In the genomic region with DNA sequence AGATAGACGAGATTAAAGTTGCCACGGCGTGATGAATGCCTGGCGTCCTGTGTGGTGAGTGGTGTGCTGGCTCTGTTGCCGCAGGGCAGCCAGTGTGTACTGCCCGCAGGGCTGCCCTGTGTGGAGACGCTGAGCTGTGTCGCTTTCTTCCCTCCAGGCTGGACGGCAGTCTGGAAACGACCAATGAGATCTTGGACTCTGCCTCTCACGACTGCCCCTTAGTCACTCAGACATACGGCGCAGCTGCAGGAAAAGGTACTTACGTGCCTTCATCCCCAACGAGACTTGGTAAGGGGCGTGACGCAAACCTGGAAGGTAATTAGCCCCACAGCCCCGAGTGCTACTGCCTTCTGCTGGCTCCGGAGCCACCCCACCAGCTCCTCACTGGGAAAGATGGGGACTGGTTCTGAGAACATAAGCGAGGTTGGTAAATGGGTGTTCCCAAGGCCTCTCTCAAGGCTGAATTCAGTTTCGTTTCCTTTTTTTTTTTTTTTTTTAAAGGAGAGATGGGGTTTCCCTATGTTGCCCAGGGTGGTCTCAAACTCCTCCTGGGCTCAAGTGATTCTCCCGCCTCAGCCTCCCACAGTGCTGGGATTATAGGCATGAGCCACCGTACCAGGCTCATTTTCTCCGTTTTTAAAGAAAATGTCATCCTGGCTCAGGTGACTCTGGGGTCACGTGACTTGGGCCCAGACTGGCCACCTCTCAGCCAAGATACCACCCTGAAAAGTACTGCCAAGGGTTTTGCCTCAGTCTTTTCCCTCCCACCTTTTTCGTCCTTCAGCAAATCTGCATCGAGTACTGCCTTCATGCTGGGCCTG, we compare ENCODE assay signal across 1 cellular context.
TF ChIP-seq lines count a peak whose summit lies in the region.

No MANE protein-coding gene starts in this region.

TF ChIP-seq in GM12878, 131 proteins besides CTCF, POLR2A, EP300 and RAD21 (continued from another document and continues in another):
- TF ChIP-seq, protein P1, sequence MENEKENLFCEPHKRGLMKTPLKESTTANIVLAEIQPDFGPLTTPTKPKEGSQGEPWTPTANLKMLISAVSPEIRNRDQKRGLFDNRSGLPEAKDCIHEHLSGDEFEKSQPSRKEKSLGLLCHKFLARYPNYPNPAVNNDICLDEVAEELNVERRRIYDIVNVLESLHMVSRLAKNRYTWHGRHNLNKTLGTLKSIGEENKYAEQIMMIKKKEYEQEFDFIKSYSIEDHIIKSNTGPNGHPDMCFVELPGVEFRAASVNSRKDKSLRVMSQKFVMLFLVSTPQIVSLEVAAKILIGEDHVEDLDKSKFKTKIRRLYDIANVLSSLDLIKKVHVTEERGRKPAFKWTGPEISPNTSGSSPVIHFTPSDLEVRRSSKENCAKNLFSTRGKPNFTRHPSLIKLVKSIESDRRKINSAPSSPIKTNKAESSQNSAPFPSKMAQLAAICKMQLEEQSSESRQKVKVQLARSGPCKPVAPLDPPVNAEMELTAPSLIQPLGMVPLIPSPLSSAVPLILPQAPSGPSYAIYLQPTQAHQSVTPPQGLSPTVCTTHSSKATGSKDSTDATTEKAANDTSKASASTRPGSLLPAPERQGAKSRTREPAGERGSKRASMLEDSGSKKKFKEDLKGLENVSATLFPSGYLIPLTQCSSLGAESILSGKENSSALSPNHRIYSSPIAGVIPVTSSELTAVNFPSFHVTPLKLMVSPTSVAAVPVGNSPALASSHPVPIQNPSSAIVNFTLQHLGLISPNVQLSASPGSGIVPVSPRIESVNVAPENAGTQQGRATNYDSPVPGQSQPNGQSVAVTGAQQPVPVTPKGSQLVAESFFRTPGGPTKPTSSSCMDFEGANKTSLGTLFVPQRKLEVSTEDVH (IDR thresholded peaks at IDR 0.05; ENCODE audit: low read depth, partially characterized antibody), result no peak
- TF ChIP-seq BMI1 (IDR thresholded peaks at IDR 0.05; ENCODE audit: borderline replicate concordance) (no peak), HDAC6 (IDR thresholded peaks at IDR 0.05; ENCODE audit: unreplicated experiment) (no peak), BHLHE40 (IDR thresholded peaks at IDR 0.05; ENCODE audit: borderline replicate concordance in 1 of 2, low read depth in 2 of 2, low read length in 1 of 2) (peak; percentile 65 to 92), JUND (IDR thresholded peaks at IDR 0.05; ENCODE audit: low read depth, low read length) (no peak), CBX3 (IDR thresholded peaks at IDR 0.05; ENCODE audit: borderline replicate concordance, low read depth) (no peak), ZNF274 (IDR thresholded peaks at IDR 0.05; ENCODE audit: insufficient read depth, insufficient read length) (no peak), MYB (IDR thresholded peaks at IDR 0.05; ENCODE audit: borderline replicate concordance, low read depth, low read length) (no peak), POLR2AphosphoS2 (IDR thresholded peaks at IDR 0.05; ENCODE audit: low read depth, low read length) (no peak), ZBED1 (IDR thresholded peaks at IDR 0.05; ENCODE audit: borderline replicate concordance) (no peak), POLR2AphosphoS5 (IDR thresholded peaks at IDR 0.05; ENCODE audit: low read length) (no peak), IKZF2 (IDR thresholded peaks at IDR 0.05) (peak; percentile 18 to 20; a peak in 3 of 4 replicates), SPI1 (IDR thresholded peaks at IDR 0.05; ENCODE audit: borderline replicate concordance, insufficient read depth, low read depth, low read length) (peak; percentile 68), RBBP5 (conservative IDR thresholded peaks at IDR 0.05) (no peak), ZZZ3 (IDR thresholded peaks at IDR 0.05; ENCODE audit: control insufficient read depth, insufficient read length, low read depth) (no peak), CEBPB (IDR thresholded peaks at IDR 0.05; ENCODE audit: borderline replicate concordance in 1 of 2, low read depth in 2 of 2, low read length in 2 of 2) (no peak), CBX5 (IDR thresholded peaks at IDR 0.05; ENCODE audit: low read depth) (no peak), FOS (IDR thresholded peaks at IDR 0.05; ENCODE audit: borderline replicate concordance, extremely low read depth, insufficient read length) (no peak), MEF2A (IDR thresholded peaks at IDR 0.05; ENCODE audit: insufficient read depth, low read depth, low read length) (no peak)
- TF ChIP-seq, protein P2, sequence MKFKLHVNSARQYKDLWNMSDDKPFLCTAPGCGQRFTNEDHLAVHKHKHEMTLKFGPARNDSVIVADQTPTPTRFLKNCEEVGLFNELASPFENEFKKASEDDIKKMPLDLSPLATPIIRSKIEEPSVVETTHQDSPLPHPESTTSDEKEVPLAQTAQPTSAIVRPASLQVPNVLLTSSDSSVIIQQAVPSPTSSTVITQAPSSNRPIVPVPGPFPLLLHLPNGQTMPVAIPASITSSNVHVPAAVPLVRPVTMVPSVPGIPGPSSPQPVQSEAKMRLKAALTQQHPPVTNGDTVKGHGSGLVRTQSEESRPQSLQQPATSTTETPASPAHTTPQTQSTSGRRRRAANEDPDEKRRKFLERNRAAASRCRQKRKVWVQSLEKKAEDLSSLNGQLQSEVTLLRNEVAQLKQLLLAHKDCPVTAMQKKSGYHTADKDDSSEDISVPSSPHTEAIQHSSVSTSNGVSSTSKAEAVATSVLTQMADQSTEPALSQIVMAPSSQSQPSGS (IDR thresholded peaks at IDR 0.05; ENCODE audit: low read length), result no peak
- TF ChIP-seq, protein P3, sequence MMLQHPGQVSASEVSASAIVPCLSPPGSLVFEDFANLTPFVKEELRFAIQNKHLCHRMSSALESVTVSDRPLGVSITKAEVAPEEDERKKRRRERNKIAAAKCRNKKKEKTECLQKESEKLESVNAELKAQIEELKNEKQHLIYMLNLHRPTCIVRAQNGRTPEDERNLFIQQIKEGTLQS (IDR thresholded peaks at IDR 0.05; ENCODE audit: borderline replicate concordance, extremely low read depth, low read depth, low read length), result peak; percentile 46; the same call in 1 of the 2 replicates
- TF ChIP-seq, protein P4, sequence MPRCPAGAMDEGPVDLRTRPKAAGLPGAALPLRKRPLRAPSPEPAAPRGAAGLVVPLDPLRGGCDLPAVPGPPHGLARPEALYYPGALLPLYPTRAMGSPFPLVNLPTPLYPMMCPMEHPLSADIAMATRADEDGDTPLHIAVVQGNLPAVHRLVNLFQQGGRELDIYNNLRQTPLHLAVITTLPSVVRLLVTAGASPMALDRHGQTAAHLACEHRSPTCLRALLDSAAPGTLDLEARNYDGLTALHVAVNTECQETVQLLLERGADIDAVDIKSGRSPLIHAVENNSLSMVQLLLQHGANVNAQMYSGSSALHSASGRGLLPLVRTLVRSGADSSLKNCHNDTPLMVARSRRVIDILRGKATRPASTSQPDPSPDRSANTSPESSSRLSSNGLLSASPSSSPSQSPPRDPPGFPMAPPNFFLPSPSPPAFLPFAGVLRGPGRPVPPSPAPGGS (IDR thresholded peaks at IDR 0.05; ENCODE audit: borderline replicate concordance, insufficient read depth, low read depth, low read length, poor library complexity, severe bottlenecking), result no peak
- TF ChIP-seq, protein P5, sequence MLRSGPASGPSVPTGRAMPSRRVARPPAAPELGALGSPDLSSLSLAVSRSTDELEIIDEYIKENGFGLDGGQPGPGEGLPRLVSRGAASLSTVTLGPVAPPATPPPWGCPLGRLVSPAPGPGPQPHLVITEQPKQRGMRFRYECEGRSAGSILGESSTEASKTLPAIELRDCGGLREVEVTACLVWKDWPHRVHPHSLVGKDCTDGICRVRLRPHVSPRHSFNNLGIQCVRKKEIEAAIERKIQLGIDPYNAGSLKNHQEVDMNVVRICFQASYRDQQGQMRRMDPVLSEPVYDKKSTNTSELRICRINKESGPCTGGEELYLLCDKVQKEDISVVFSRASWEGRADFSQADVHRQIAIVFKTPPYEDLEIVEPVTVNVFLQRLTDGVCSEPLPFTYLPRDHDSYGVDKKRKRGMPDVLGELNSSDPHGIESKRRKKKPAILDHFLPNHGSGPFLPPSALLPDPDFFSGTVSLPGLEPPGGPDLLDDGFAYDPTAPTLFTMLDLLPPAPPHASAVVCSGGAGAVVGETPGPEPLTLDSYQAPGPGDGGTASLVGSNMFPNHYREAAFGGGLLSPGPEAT (IDR thresholded peaks at IDR 0.05; ENCODE audit: low read depth), result peak; percentile 25; the same call in 1 of the 2 replicates
- TF ChIP-seq, protein P6, sequence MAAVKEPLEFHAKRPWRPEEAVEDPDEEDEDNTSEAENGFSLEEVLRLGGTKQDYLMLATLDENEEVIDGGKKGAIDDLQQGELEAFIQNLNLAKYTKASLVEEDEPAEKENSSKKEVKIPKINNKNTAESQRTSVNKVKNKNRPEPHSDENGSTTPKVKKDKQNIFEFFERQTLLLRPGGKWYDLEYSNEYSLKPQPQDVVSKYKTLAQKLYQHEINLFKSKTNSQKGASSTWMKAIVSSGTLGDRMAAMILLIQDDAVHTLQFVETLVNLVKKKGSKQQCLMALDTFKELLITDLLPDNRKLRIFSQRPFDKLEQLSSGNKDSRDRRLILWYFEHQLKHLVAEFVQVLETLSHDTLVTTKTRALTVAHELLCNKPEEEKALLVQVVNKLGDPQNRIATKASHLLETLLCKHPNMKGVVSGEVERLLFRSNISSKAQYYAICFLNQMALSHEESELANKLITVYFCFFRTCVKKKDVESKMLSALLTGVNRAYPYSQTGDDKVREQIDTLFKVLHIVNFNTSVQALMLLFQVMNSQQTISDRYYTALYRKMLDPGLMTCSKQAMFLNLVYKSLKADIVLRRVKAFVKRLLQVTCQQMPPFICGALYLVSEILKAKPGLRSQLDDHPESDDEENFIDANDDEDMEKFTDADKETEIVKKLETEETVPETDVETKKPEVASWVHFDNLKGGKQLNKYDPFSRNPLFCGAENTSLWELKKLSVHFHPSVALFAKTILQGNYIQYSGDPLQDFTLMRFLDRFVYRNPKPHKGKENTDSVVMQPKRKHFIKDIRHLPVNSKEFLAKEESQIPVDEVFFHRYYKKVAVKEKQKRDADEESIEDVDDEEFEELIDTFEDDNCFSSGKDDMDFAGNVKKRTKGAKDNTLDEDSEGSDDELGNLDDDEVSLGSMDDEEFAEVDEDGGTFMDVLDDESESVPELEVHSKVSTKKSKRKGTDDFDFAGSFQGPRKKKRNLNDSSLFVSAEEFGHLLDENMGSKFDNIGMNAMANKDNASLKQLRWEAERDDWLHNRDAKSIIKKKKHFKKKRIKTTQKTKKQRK (IDR thresholded peaks at IDR 0.05; ENCODE audit: low read depth, low read length), result no peak
- TF ChIP-seq, protein P7, sequence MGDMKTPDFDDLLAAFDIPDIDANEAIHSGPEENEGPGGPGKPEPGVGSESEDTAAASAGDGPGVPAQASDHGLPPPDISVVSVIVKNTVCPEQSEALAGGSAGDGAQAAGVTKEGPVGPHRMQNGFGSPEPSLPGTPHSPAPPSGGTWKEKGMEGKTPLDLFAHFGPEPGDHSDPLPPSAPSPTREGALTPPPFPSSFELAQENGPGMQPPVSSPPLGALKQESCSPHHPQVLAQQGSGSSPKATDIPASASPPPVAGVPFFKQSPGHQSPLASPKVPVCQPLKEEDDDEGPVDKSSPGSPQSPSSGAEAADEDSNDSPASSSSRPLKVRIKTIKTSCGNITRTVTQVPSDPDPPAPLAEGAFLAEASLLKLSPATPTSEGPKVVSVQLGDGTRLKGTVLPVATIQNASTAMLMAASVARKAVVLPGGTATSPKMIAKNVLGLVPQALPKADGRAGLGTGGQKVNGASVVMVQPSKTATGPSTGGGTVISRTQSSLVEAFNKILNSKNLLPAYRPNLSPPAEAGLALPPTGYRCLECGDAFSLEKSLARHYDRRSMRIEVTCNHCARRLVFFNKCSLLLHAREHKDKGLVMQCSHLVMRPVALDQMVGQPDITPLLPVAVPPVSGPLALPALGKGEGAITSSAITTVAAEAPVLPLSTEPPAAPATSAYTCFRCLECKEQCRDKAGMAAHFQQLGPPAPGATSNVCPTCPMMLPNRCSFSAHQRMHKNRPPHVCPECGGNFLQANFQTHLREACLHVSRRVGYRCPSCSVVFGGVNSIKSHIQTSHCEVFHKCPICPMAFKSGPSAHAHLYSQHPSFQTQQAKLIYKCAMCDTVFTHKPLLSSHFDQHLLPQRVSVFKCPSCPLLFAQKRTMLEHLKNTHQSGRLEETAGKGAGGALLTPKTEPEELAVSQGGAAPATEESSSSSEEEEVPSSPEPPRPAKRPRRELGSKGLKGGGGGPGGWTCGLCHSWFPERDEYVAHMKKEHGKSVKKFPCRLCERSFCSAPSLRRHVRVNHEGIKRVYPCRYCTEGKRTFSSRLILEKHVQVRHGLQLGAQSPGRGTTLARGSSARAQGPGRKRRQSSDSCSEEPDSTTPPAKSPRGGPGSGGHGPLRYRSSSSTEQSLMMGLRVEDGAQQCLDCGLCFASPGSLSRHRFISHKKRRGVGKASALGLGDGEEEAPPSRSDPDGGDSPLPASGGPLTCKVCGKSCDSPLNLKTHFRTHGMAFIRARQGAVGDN (IDR thresholded peaks at IDR 0.05), result peak; percentile 62
- TF ChIP-seq, protein P8, sequence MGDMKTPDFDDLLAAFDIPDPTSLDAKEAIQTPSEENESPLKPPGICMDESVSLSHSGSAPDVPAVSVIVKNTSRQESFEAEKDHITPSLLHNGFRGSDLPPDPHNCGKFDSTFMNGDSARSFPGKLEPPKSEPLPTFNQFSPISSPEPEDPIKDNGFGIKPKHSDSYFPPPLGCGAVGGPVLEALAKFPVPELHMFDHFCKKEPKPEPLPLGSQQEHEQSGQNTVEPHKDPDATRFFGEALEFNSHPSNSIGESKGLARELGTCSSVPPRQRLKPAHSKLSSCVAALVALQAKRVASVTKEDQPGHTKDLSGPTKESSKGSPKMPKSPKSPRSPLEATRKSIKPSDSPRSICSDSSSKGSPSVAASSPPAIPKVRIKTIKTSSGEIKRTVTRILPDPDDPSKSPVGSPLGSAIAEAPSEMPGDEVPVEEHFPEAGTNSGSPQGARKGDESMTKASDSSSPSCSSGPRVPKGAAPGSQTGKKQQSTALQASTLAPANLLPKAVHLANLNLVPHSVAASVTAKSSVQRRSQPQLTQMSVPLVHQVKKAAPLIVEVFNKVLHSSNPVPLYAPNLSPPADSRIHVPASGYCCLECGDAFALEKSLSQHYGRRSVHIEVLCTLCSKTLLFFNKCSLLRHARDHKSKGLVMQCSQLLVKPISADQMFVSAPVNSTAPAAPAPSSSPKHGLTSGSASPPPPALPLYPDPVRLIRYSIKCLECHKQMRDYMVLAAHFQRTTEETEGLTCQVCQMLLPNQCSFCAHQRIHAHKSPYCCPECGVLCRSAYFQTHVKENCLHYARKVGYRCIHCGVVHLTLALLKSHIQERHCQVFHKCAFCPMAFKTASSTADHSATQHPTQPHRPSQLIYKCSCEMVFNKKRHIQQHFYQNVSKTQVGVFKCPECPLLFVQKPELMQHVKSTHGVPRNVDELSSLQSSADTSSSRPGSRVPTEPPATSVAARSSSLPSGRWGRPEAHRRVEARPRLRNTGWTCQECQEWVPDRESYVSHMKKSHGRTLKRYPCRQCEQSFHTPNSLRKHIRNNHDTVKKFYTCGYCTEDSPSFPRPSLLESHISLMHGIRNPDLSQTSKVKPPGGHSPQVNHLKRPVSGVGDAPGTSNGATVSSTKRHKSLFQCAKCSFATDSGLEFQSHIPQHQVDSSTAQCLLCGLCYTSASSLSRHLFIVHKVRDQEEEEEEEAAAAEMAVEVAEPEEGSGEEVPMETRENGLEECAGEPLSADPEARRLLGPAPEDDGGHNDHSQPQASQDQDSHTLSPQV (IDR thresholded peaks at IDR 0.05), result peak; percentile 25; the same call in 1 of the 2 replicates
- TF ChIP-seq, protein P9, sequence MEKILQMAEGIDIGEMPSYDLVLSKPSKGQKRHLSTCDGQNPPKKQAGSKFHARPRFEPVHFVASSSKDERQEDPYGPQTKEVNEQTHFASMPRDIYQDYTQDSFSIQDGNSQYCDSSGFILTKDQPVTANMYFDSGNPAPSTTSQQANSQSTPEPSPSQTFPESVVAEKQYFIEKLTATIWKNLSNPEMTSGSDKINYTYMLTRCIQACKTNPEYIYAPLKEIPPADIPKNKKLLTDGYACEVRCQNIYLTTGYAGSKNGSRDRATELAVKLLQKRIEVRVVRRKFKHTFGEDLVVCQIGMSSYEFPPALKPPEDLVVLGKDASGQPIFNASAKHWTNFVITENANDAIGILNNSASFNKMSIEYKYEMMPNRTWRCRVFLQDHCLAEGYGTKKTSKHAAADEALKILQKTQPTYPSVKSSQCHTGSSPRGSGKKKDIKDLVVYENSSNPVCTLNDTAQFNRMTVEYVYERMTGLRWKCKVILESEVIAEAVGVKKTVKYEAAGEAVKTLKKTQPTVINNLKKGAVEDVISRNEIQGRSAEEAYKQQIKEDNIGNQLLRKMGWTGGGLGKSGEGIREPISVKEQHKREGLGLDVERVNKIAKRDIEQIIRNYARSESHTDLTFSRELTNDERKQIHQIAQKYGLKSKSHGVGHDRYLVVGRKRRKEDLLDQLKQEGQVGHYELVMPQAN (conservative IDR thresholded peaks at IDR 0.05), result 0 out of 2 replicates have a peak, but pooled peaks have one; percentile 31
